In genomic region chr6:12324096-12324495, GRCh38 we compare ENCODE assay signal across 1 cellular context.
TF ChIP-seq lines count a peak whose summit lies in the region.

No MANE protein-coding gene starts in this region.

TF ChIP-seq in WTC11, 78 proteins besides CTCF, POLR2A, EP300 and RAD21 (continued from another document):
- no peak for TF ChIP-seq ZNF512 (CRISPR knock-in tag; IDR thresholded peaks at IDR 0.05; ENCODE audit: borderline replicate concordance)
